ENCODE assay signal across 1 cellular context in genomic region chr12:112386726-112387125, GRCh38.
TF ChIP-seq lines count a peak whose summit lies in the region.

No MANE protein-coding gene starts in this region.

TF ChIP-seq in GM12878, 131 proteins besides CTCF, POLR2A, EP300 and RAD21:
- TF ChIP-seq DPF2 (IDR thresholded peaks at IDR 0.05): no peak
- no peak for TF ChIP-seq ZNF24 (IDR thresholded peaks at IDR 0.05)
